9 cellular contexts compared by ENCODE assay signal in genomic region chr12:9813821-9814798, GRCh38. TPM values are rescaled to one million over a fixed set of nuclear protein-coding genes. Genes with fewer than 3 reads are reported as not detected.
DNase-seq lines count a peak whose midpoint lies in the region; ATAC-seq, FAIRE-seq and TF ChIP-seq lines count a peak whose summit lies in the region.
"Had no signal": no experiment of that assay in that cellular context is flagged by ENCODE, and none has a peak within 500 bp of the region (broad histone marks: within the 10 kb centered on the region; RNA-seq: fewer than 3 reads in every experiment).

No MANE protein-coding gene starts in this region.

- peak; percentile 90 for ATAC-seq in GM19395 (IDR thresholded peaks at IDR 0.05; ENCODE audit: unreplicated experiment)
- ATAC-seq in HG03469 (IDR thresholded peaks at IDR 0.05; ENCODE audit: unreplicated experiment), result peak; percentile 85
- peak; percentile 73 to 99 (median 90) for ATAC-seq in pancreas

- H3K4me3 ChIP-seq in pancreas, result peak overlapping the region in 1 of 4 donors; percentile 26
- peak overlapping the region in 2 of 4 donors; percentile 34 to 37 for H3K4me3 ChIP-seq in tibial nerve

- WGBS in pancreas, 2 donors, result 32 to 38% methylated on average over 31 to 32 of the region's 32 CpGs
- 53 to 59% methylated on average over 26 to 32 of the region's 32 CpGs for WGBS in tibial nerve, 2 donors

- H3K27me3 ChIP-seq in pancreas, result no peaks in the 10 kb centered on the region
- no peaks in the 10 kb centered on the region for H3K27me3 ChIP-seq in tibial nerve

- no peak overlapping the region for H3K27ac ChIP-seq in C4-2B
- H3K27ac ChIP-seq in RWPE1, result no peak overlapping the region
- H3K27ac ChIP-seq in pancreas, result no peak overlapping the region
- H3K27ac ChIP-seq in tibial nerve, result no peak overlapping the region

- POLR2A ChIA-PET in RWPE1 (lab: Yijun Ruan, JAX; ENCODE audit: low non-redundant PET), result no interaction called here

- H3K4me1 ChIP-seq in pancreas (no peaks in the 10 kb centered on the region), tibial nerve (no peaks in the 10 kb centered on the region)

- CTCF ChIA-PET in RWPE1 (lab: Yijun Ruan, JAX), result interaction anchor here (0.5 to 2.1 kb wide), 14 partner anchors 10 to 1928 kb away, joined by 3 to 14 read pairs (median 4); no protein-coding TSS in a partner anchor

- H3K9me3 ChIP-seq in pancreas (no peaks in the 10 kb centered on the region), tibial nerve (no peaks in the 10 kb centered on the region)

- no peak for TF ChIP-seq EP300 in tibial nerve (IDR thresholded peaks at IDR 0.05)

- TF ChIP-seq CTCF in C4-2B (conservative IDR thresholded peaks at IDR 0.05), result peak; percentile 96
- peak; percentile 50 for TF ChIP-seq CTCF in RWPE1 (conservative IDR thresholded peaks at IDR 0.05; ENCODE audit: low read depth)
- peak; percentile 31 to 62 (median 54) for TF ChIP-seq CTCF in pancreas (IDR thresholded peaks at IDR 0.05)
- TF ChIP-seq CTCF in tibial nerve (IDR thresholded peaks at IDR 0.05), result peak; percentile 35 to 85 (median 62)

- no peak for TF ChIP-seq POLR2A in tibial nerve (IDR thresholded peaks at IDR 0.05)

- DNase-seq in RWPE1 (ENCODE audit: low spot score), result peak; percentile 68
- DNase-seq in activated effector memory CD4-positive, alpha-beta T cell treated with Interleukin-2 at 50 U/mL for 16 hours, result peak; percentile 84
- peak; percentile 29 for DNase-seq in globus pallidus (ENCODE audit: low spot score)
- DNase-seq in pancreas, result peak; percentile 26 to 86 (median 60)
- DNase-seq in tibial nerve (ENCODE audit: low spot score in 2 of 2), result peak; percentile 53 to 78

- FAIRE-seq in pancreas (lab: Jason Lieb, UNC), result no peak
- FAIRE-seq: TTC549 had no signal

- H3K36me3 ChIP-seq in pancreas (no peaks in the 10 kb centered on the region), tibial nerve (no peaks in the 10 kb centered on the region)

- intact Hi-C loops in pancreas (cut with DNase I), result no loop called here

RNA-seq across cellular contexts. Expression of gene KLRF1, which starts 13.2 kb away (rescaled TPM):
- total RNA-seq in pancreas (under 1 TPM in 5 of 6 donors, not detected in 1; 0.28 to 0.76 (median 0.35) TPM), tibial nerve (1 to 10 TPM in 1 of 4 donors, under 1 TPM in 1, not detected in 2; 0.78 to 1.7 TPM)
- polyA plus RNA-seq in pancreas, result 1 to 10 TPM in 1 of 2 donors, under 1 TPM in 1; 0.84 to 2.1 TPM

RNA-seq across cellular contexts. Expression of gene CD69, which starts 53.4 kb away (rescaled TPM):
- total RNA-seq in pancreas (1 to 10 TPM in 2 of 6 donors, under 1 TPM in 4; 0.12 to 1.9 (median 0.76) TPM), tibial nerve (10 to 100 TPM in 1 of 4 donors, 1 to 10 TPM in 3; 4.2 to 13.5 (median 7.4) TPM)
- polyA plus RNA-seq in pancreas, result under 1 TPM; 0.23 to 0.31 TPM

RNA-seq across cellular contexts. Expression of gene CLEC2B, which starts 55.0 kb away (rescaled TPM):
- total RNA-seq in pancreas (1 to 10 TPM in 5 of 6 donors, under 1 TPM in 1; 0.65 to 6.3 (median 1.3) TPM), tibial nerve (10 to 100 TPM; 15.3 to 40.4 (median 22.7) TPM)
- 1 to 10 TPM; 1.7 to 2.4 TPM for polyA plus RNA-seq in pancreas

Comparison
In these comparisons a context has a peak if more than half of its experiments do, and no peak if none do; other contexts are left out.
1. DNase-seq: peak in every context shown above with its lines; median percentile 84 in activated effector memory CD4-positive, alpha-beta T cell treated with Interleukin-2 at 50 U/mL for 16 hours; 68 in RWPE1; 66 in tibial nerve; 60 in pancreas; 29 in globus pallidus.